ENCODE assay signal across 9 cellular contexts in genomic region chr21:45439171-45439872, GRCh38. TPM values are rescaled to one million over a fixed set of nuclear protein-coding genes. Genes with fewer than 3 reads are reported as not detected.
A peak's percentile ranks its signal among the peaks of the same experiment; 100 is the strongest.
DNase-seq lines count a peak whose midpoint lies in the region; ATAC-seq and TF ChIP-seq lines count a peak whose summit lies in the region.
"Had no signal": no experiment of that assay in that cellular context is flagged by ENCODE, and none has a peak within 500 bp of the region (broad histone marks: within the 10 kb centered on the region; RNA-seq: fewer than 3 reads in every experiment).

No MANE protein-coding gene starts in this region.

- no peak overlapping the region for H2AK5ac ChIP-seq in H9 (ENCODE audit: insufficient read length, low read length)

- H2BK120ac ChIP-seq in H9 (ENCODE audit: low read depth, low read length, poor library complexity, severe bottlenecking) = no peak overlapping the region

- peak overlapping the region; percentile 65 for H3K4me3 Mint-ChIP-seq in CD8-positive, alpha-beta T cell
- H3K4me3 Mint-ChIP-seq in H9 = no peak overlapping the region

- no peaks in the 10 kb centered on the region for H3K23me2 ChIP-seq in H9 (ENCODE audit: insufficient read length, low read depth, low read length, poor library complexity, severe bottlenecking)

- peak; percentile 39 for TF ChIP-seq POLR2A in right lobe of liver (IDR thresholded peaks at IDR 0.05)

- no peak overlapping the region for H4K91ac ChIP-seq in H9 (ENCODE audit: insufficient read length, low read depth, low read length)

- TF ChIP-seq CTCF in CD8-positive, alpha-beta T cell (IDR thresholded peaks at IDR 0.05) = peak; percentile 90
- TF ChIP-seq CTCF in H9 (conservative IDR thresholded peaks at IDR 0.05) (peak; percentile 98), right lobe of liver (IDR thresholded peaks at IDR 0.05) (peak; percentile 97 to 99 (median 98))

- intact Hi-C loops in CD8-positive, alpha-beta T cell (cut with DNase I, micrococcal nuclease) = loop anchor here (1.0 kb wide), 4 partner anchors 147 to 490 kb away; no protein-coding TSS in a partner anchor
- intact Hi-C loops in right lobe of liver (cut with DNase I) = loop anchor here in 1 of 2 donors (5.0 kb wide), 1 partner anchor 137 kb away; no protein-coding TSS in a partner anchor

- H2BK12ac ChIP-seq in H9 (ENCODE audit: insufficient read length, low read depth, low read length) = no peak overlapping the region

- ATAC-seq in CD8-positive, alpha-beta T cell = peak; percentile 87
- ATAC-seq in right lobe of liver = peak; percentile 79 to 90 (median 82)
- no peak for ATAC-seq in HG03097 (IDR thresholded peaks at IDR 0.05; ENCODE audit: low FRiP score, unreplicated experiment)

- no peaks in the 10 kb centered on the region for H3K9me3 ChIP-seq in CD8-positive, alpha-beta T cell (ENCODE audit: low read length)
- no peaks in the 10 kb centered on the region for H3K9me3 ChIP-seq in H9 (ENCODE audit: control insufficient read depth, low read depth, low read length)
- H3K9me3 ChIP-seq in right lobe of liver = no peaks in the 10 kb centered on the region

- H3K4me3 ChIP-seq in CD8-positive, alpha-beta T cell (ENCODE audit: low read depth, low read length) = peak overlapping the region; percentile 26
- H3K4me3 ChIP-seq in right lobe of liver = peak overlapping the region; percentile 20 to 48 (median 32)

- no peaks in the 10 kb centered on the region for H4K20me1 ChIP-seq in H9 (ENCODE audit: control insufficient read depth, insufficient read depth, insufficient read length)

- no peaks in the 10 kb centered on the region for H3K27me3 ChIP-seq in CD8-positive, alpha-beta T cell (ENCODE audit: insufficient read depth, low read length)
- H3K27me3 ChIP-seq in H9 (ENCODE audit: insufficient read depth, low read length) (no peaks in the 10 kb centered on the region), right lobe of liver (no peaks in the 10 kb centered on the region)

- no peaks in the 10 kb centered on the region for H3K36me3 Mint-ChIP-seq in CD8-positive, alpha-beta T cell
- H3K36me3 Mint-ChIP-seq in H9 (ENCODE audit: insufficient read depth in 1 of 3, low read depth in 3 of 3) = peaks cover 15 to 22% (median 18%) of the 10 kb centered on the region in 3 experiments

- no peak overlapping the region; the same call in 1 of the 2 replicates for H3K14ac ChIP-seq in H9 (ENCODE audit: insufficient read depth, low read length)

- H3K4me1 ChIP-seq in CD8-positive, alpha-beta T cell (ENCODE audit: insufficient read depth, low read length) = peaks cover 6% of the 10 kb centered on the region
- H3K4me1 ChIP-seq in H9 (ENCODE audit: insufficient read depth, low read length) (no peaks in the 10 kb centered on the region; the same call in 1 of the 2 replicates), right lobe of liver (peaks cover 0 to 25% (median 5%) of the 10 kb centered on the region in 4 donors)

- H3K56ac ChIP-seq in H9 (ENCODE audit: insufficient read length, low read depth, low read length) = no peak overlapping the region

- peak; percentile 71 to 93 (median 84) for DNase-seq in CD8-positive, alpha-beta T cell
- peak; percentile 86 for DNase-seq in H9
- peak; percentile 38 to 85 for DNase-seq in NCI-H526 (lab: John Stamatoyannopoulos, UW)
- DNase-seq in activated CD4-positive, alpha-beta T cell treated with anti-CD3 and anti-CD28 coated beads, Interleukin-2, amount 50 U/mL, for 4 hours = peak; percentile 82 to 84
- DNase-seq in dedifferentiated amniotic fluid mesenchymal stem cell (ENCODE audit: extremely low spot score) = peak; percentile 69
- peak; percentile 84 to 88 (median 87) for DNase-seq in right lobe of liver
- peak; percentile 72 to 87 for DNase-seq in stimulated activated CD4-positive, alpha-beta T cell treated with anti-CD3 and anti-CD28 coated beads, Interleukin-4, amount 100 ng/mL, for 4 hours

- H3K4me2 ChIP-seq in H9 (ENCODE audit: insufficient read depth, insufficient read length, low read length) = no peak overlapping the region

- H3K9ac ChIP-seq in H9 (ENCODE audit: extremely low read depth, insufficient read length, low read length) = no peak overlapping the region

- H4K5ac ChIP-seq in H9 (ENCODE audit: insufficient read length, low read depth, low read length) = no peak overlapping the region

- CTCF ChIA-PET in CD8-positive, alpha-beta T cell (lab: Charles Lee) = interaction anchor here (0.7 to 4.2 kb wide), 11 partner anchors 11 to 381 kb away, joined by 3 to 38 read pairs (median 4); no protein-coding TSS in a partner anchor

- H3K79me2 ChIP-seq in H9 (ENCODE audit: insufficient read depth, low read length) = peaks cover 45% of the 10 kb centered on the region

- no peak overlapping the region for H3K4ac ChIP-seq in H9 (ENCODE audit: low read depth, low read length)

- no peak overlapping the region for H3K18ac ChIP-seq in H9 (ENCODE audit: insufficient read length, low read depth, low read length)

- peaks cover 20% of the 10 kb centered on the region for H3K79me1 ChIP-seq in H9 (ENCODE audit: insufficient read depth, low read depth, low read length, poor library complexity, severe bottlenecking)

- POLR2A ChIA-PET in CD8-positive, alpha-beta T cell (lab: Charles Lee) = no interaction called here

- H2AFZ ChIP-seq in H9 (ENCODE audit: low read length) = no peak overlapping the region

- peak overlapping the region; percentile 40 for H3K27ac ChIP-seq in CD8-positive, alpha-beta T cell (ENCODE audit: low read depth, low read length)
- H3K27ac ChIP-seq in H9 (ENCODE audit: insufficient read length, low read depth, low read length) (no peak overlapping the region), right lobe of liver (peak overlapping the region; percentile 23 to 64 (median 58))
- H3K27ac ChIP-seq: epithelial cell of prostate had no signal

- H2BK5ac ChIP-seq in H9 (ENCODE audit: insufficient read length, low read length) = no peak overlapping the region

- no peaks in the 10 kb centered on the region for H3K36me3 ChIP-seq in CD8-positive, alpha-beta T cell (ENCODE audit: insufficient read depth, low read length)
- H3K36me3 ChIP-seq in right lobe of liver = no peaks in the 10 kb centered on the region

- WGBS in H9 (ENCODE audit: extremely low coverage, insufficient read length, low lambda C conversion rate) = no CpG with 5 or more reads among the region's 58 CpGs
- WGBS in right lobe of liver (ENCODE audit: insufficient coverage, low coverage, low lambda C conversion rate, missing lambda C conversion rate) = 14% methylated on average over 8 of the region's 58 CpGs

- no peak overlapping the region for H3T11ph ChIP-seq in H9 (ENCODE audit: low read length)

- H3K27ac Mint-ChIP-seq in CD8-positive, alpha-beta T cell = no peak overlapping the region
- 0 out of 7 replicates have a peak overlapping the region, but pooled peaks of 2 of the 3 experiments have one; percentile 31 to 64 for H3K27ac Mint-ChIP-seq in H9

- no peaks in the 10 kb centered on the region for H3K9me3 Mint-ChIP-seq in CD8-positive, alpha-beta T cell
- H3K9me3 Mint-ChIP-seq in H9 = peaks cover 0 to 2% of the 10 kb centered on the region in 2 experiments; a peak in 2 of 5 replicates

- no peak overlapping the region for H4K8ac ChIP-seq in H9 (replicated peaks; ENCODE audit: insufficient read length, low read depth, low read length)

- peaks cover 11% of the 10 kb centered on the region for H3K27me3 Mint-ChIP-seq in CD8-positive, alpha-beta T cell (ENCODE audit: low read depth)
- H3K27me3 Mint-ChIP-seq in H9 (ENCODE audit: low read depth) = no peaks in the 10 kb centered on the region; the same call in 1 of the 2 replicates

- H2BK20ac ChIP-seq in H9 (ENCODE audit: low read depth, low read length, poor library complexity, severe bottlenecking) = no peak overlapping the region

- peaks cover 6% of the 10 kb centered on the region for H3K4me1 Mint-ChIP-seq in CD8-positive, alpha-beta T cell (ENCODE audit: low read depth)
- H3K4me1 Mint-ChIP-seq in H9 = peaks cover 19 to 24% of the 10 kb centered on the region in 2 experiments

- no peak overlapping the region for H3K23ac ChIP-seq in H9 (ENCODE audit: insufficient read length, low read depth, low read length)

- no peak overlapping the region for H2BK15ac ChIP-seq in H9 (ENCODE audit: low read depth, low read length)

RNA-seq across cellular contexts. Expression of gene COL18A1, which starts 34.4 kb away (rescaled TPM):
- 10 to 100 TPM; 60.7 to 65.3 TPM for total RNA-seq in CD8-positive, alpha-beta T cell
- total RNA-seq in H9 (2021) (232 and 234 TPM in 2 replicates), right lobe of liver (100 to 1,000 TPM; 261 to 487 (median 297) TPM)
